8 cellular contexts compared by ENCODE assay signal in genomic region chr1:204936765-204937164, GRCh38.
"Had no signal": no experiment of that assay in that cellular context is flagged by ENCODE, and none has a peak within 500 bp of the region (broad histone marks: within the 10 kb centered on the region; RNA-seq: fewer than 3 reads in every experiment).

No MANE protein-coding gene starts in this region.

- H3K4me3 ChIP-seq: GM12878 had no signal

- FAIRE-seq: G401.6, GM12878, GM12891, GM12892, GM18507, GM19239 had no signal

- DNase-seq: GDM1, GF-D8 had no signal

- ATAC-seq: GM12878 had no signal
